Comparison of ENCODE assay signal across 24 cellular contexts in the genomic region with DNA sequence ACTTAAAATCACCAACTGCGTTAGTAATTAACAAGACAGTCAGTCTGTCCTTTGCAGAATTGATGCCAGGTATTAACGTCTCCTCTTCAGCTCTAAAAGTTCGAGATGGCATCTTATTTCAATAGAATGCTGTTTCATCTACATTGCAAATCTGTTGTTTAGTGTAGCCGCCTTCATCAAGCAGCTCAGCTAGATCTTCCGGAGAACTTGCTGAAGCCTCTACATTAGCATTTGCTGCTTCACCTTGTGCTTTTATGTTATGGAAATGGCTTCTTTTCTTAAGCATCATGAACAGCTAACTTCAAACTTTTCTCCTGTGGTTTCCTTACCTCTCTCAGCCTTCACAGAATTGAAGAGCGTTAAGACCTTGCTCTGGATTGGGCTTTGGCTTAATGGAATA.
DNase-seq lines count a peak whose midpoint lies in the region; ATAC-seq, FAIRE-seq and TF ChIP-seq lines count a peak whose summit lies in the region.
"Had no signal": no experiment of that assay in that cellular context is flagged by ENCODE, and none has a peak within 500 bp of the region (broad histone marks: within the 10 kb centered on the region; RNA-seq: fewer than 3 reads in every experiment).

No MANE protein-coding gene starts in this region.

- H3K9me3 ChIP-seq in HUES48 (ENCODE audit: control insufficient read depth, insufficient read depth, low read length) (peaks cover 3% of the 10 kb centered on the region; the same call in 1 of the 2 replicates), H1 (ENCODE audit: insufficient read depth in 2 of 2, low read depth in 1 of 2, low read length in 1 of 2) (peaks cover 0 to 3% of the 10 kb centered on the region in 2 experiments; a peak in 1 of 4 replicates), iPS-18a (ENCODE audit: control insufficient read depth, low read depth, low read length) (no peaks in the 10 kb centered on the region), GM23248 (ENCODE audit: low read depth) (no peaks in the 10 kb centered on the region)

- peak overlapping the region; percentile 96 for H3K27ac ChIP-seq in HUES48 (ENCODE audit: low read depth, low read length)
- H3K27ac ChIP-seq in H1 (ENCODE audit: low read depth, low read length), result peak overlapping the region; percentile 13; the same call in 1 of the 2 replicates
- H3K27ac ChIP-seq in iPS-18a (ENCODE audit: low read length), result peak overlapping the region; percentile 58
- no peak overlapping the region for H3K27ac ChIP-seq in GM23248
- H3K27ac ChIP-seq: A549; BLaER1 treated with 17β-estradiol and CSF1 and Interleukin-3, amounts not matched to agents 10 nM and 100 nM had no signal

- no peak overlapping the region for H2AFZ ChIP-seq in H1 (ENCODE audit: low read length)
- H2AFZ ChIP-seq in GM23248, result no peak overlapping the region

- peak overlapping the region; percentile 44 for H3K4me3 ChIP-seq in HUES48 (ENCODE audit: low read depth, low read length)
- H3K4me3 ChIP-seq in H1 (ENCODE audit: extremely low read depth in 1 of 4, insufficient read depth in 2 of 4, low read depth in 3 of 4, low read length in 4 of 4), result peak overlapping the region in 2 of 4 experiments; percentile 12 to 45; a peak in 3 of 8 replicates
- peak overlapping the region; percentile 31 for H3K4me3 ChIP-seq in iPS-18a (ENCODE audit: low read length)
- no peak overlapping the region for H3K4me3 ChIP-seq in GM23248
- H3K4me3 ChIP-seq: A549; BLaER1 treated with 17β-estradiol and CSF1 and Interleukin-3, amounts not matched to agents 10 nM and 100 nM had no signal

- H3K4me2 ChIP-seq in H1 (ENCODE audit: insufficient read depth in 1 of 2, low read depth in 2 of 2, low read length in 2 of 2) (peak overlapping the region; percentile 59 to 64), GM23248 (ENCODE audit: unreplicated experiment) (no peak overlapping the region)
- H3K4me2 ChIP-seq: A549; BLaER1 treated with 17β-estradiol and CSF1 and Interleukin-3, amounts not matched to agents 10 nM and 100 nM; SK-N-SH had no signal

- no peak for TF ChIP-seq POLR2A in H1 (IDR thresholded peaks at IDR 0.05; ENCODE audit: control extremely low read depth in 1 of 2, low read depth in 2 of 2, low read length in 2 of 2)

- peaks cover 74% of the 10 kb centered on the region for H3K4me1 ChIP-seq in HUES48 (ENCODE audit: control insufficient read depth, insufficient read depth, low read length)
- H3K4me1 ChIP-seq in H1 (replicated peaks in 1 of 4; ENCODE audit: control insufficient read depth in 3 of 4, insufficient read depth in 4 of 4, low read length in 3 of 4), result peaks cover 17 to 29% (median 24%) of the 10 kb centered on the region in 4 experiments
- H3K4me1 ChIP-seq in iPS-18a (ENCODE audit: control insufficient read depth, low read depth, low read length), result peaks cover 53% of the 10 kb centered on the region
- H3K4me1 ChIP-seq in GM23248 (ENCODE audit: insufficient read depth), result peaks cover 37% of the 10 kb centered on the region
- H3K4me1 ChIP-seq: A549 had no signal

- H2BK12ac ChIP-seq in H1 (ENCODE audit: low read depth, low read length), result peak overlapping the region; percentile 46; the same call in 1 of the 2 replicates

- H4K8ac ChIP-seq in H1 (ENCODE audit: extremely low read depth, insufficient read depth, low read length), result no peak overlapping the region

- H3K23ac ChIP-seq in H1 (ENCODE audit: insufficient read length), result no peak overlapping the region

- 6% methylated on average over 6 of the region's 6 CpGs; no CpG with 5 or more reads in 1 of the 2 experiments for WGBS in H1 (ENCODE audit: extremely low coverage in 1 of 2, insufficient coverage in 1 of 2, insufficient read length in 1 of 2, insufficient replicate concordance in 2 of 2, low coverage in 1 of 2, low lambda C conversion rate in 2 of 2, missing lambda C conversion rate in 1 of 2), 2 experiments
- WGBS in GM23248 (ENCODE audit: low coverage in 1 of 2, low lambda C conversion rate in 2 of 2, missing lambda C conversion rate in 2 of 2), 2 experiments, result 85 to 91% methylated on average over 6 of the region's 6 CpGs

- no peak for TF ChIP-seq CTCF in H1 (IDR thresholded peaks at IDR 0.05; ENCODE audit: control extremely low read depth in 1 of 3, insufficient read depth in 1 of 3, low read depth in 1 of 3, low read length in 3 of 3)

- 0 out of 3 replicates have a peak, but pooled peaks of 1 of the 2 experiments have one; percentile 33 for TF ChIP-seq EP300 in H1 (IDR thresholded peaks at IDR 0.05; ENCODE audit: borderline replicate concordance in 1 of 2, low read depth in 2 of 2, low read length in 2 of 2)

- FAIRE-seq in H1 (lab: Jason Lieb, UNC), result peak; percentile 97
- FAIRE-seq: A549, G401.6, HTR-8/SVneo had no signal

- H3K79me1 ChIP-seq in H1 (ENCODE audit: low read depth, low read length), result peaks cover 4% of the 10 kb centered on the region; the same call in 1 of the 2 replicates

- H3K36me3 ChIP-seq in HUES48 (ENCODE audit: control insufficient read depth, insufficient read depth, low read length) (no peaks in the 10 kb centered on the region), H1 (ENCODE audit: control insufficient read depth in 2 of 4, insufficient read depth in 4 of 4, low read length in 3 of 4) (no peaks in the 10 kb centered on the region; a peak in 1 of 8 replicates), iPS-18a (ENCODE audit: control insufficient read depth, low read depth, low read length) (no peaks in the 10 kb centered on the region), GM23248 (ENCODE audit: low read depth) (no peaks in the 10 kb centered on the region)
- H3K36me3 ChIP-seq: BLaER1 treated with 17β-estradiol and CSF1 and Interleukin-3, amounts not matched to agents 10 nM and 100 nM had no signal

- no peak overlapping the region for H3K4ac ChIP-seq in H1 (replicated peaks; ENCODE audit: insufficient read length, low read depth, low read length)

- no peaks in the 10 kb centered on the region for H3K9me2 ChIP-seq in GM23248 (ENCODE audit: insufficient read depth)
- H3K9me2 ChIP-seq: SK-N-SH had no signal

- no peak overlapping the region for H3K14ac ChIP-seq in H1 (ENCODE audit: insufficient read length)

- H2BK15ac ChIP-seq in H1 (ENCODE audit: low read length), result no peak overlapping the region

- H4K20me1 ChIP-seq in H1 (replicated peaks in 1 of 2; ENCODE audit: control insufficient read depth in 1 of 2, insufficient read depth in 2 of 2, low read length in 2 of 2) (no peaks in the 10 kb centered on the region), GM23248 (ENCODE audit: insufficient read depth) (no peaks in the 10 kb centered on the region)
- H4K20me1 ChIP-seq: BLaER1 treated with 17β-estradiol and CSF1 and Interleukin-3, amounts not matched to agents 10 nM and 100 nM had no signal

- ATAC-seq in HG02798 (IDR thresholded peaks at IDR 0.05; ENCODE audit: poor library complexity, unreplicated experiment), result no peak
- ATAC-seq in HG02610 (IDR thresholded peaks at IDR 0.05; ENCODE audit: unreplicated experiment), result no peak
- ATAC-seq: A549, HCT116, PC-3 had no signal

- H3K9ac ChIP-seq in HUES48 (ENCODE audit: low read depth, low read length) (0 out of 2 replicates have a peak overlapping the region, but pooled peaks have one; percentile 5), H1 (replicated peaks in 1 of 4; ENCODE audit: extremely low read depth in 1 of 4, low read depth in 3 of 4, low read length in 3 of 4) (no peak overlapping the region), iPS-18a (ENCODE audit: low read length) (no peak overlapping the region), GM23248 (no peak overlapping the region)
- H3K9ac ChIP-seq: BLaER1 treated with 17β-estradiol and CSF1 and Interleukin-3, amounts not matched to agents 10 nM and 100 nM; SK-N-SH had no signal

- H3K27me3 ChIP-seq in HUES48 (ENCODE audit: control insufficient read depth, insufficient read depth, low read length) (no peaks in the 10 kb centered on the region), H1 (replicated peaks in 1 of 4; ENCODE audit: control insufficient read depth in 3 of 4, extremely low read depth in 1 of 4, insufficient read depth in 3 of 4, low read length in 3 of 4) (no peaks in the 10 kb centered on the region; a peak in 1 of 7 replicates), iPS-18a (ENCODE audit: control insufficient read depth, insufficient read depth, low read length) (no peaks in the 10 kb centered on the region), GM23248 (replicated peaks; ENCODE audit: insufficient read depth) (no peaks in the 10 kb centered on the region)
- H3K27me3 ChIP-seq: BLaER1 treated with 17β-estradiol and CSF1 and Interleukin-3, amounts not matched to agents 10 nM and 100 nM had no signal

- H3F3A ChIP-seq in GM23248 (ENCODE audit: insufficient read depth), result peaks cover 29% of the 10 kb centered on the region

- 0 out of 2 replicates have a peak, but pooled peaks cover 3% of the 10 kb centered on the region for H3K23me2 ChIP-seq in H1 (ENCODE audit: low read depth, low read length)

- no peak overlapping the region; the same call in 1 of the 2 replicates for H2AK5ac ChIP-seq in H1 (ENCODE audit: low read depth, low read length)

- in situ Hi-C loops in GM23248 (cut with MboI), result no loop called here

- H2BK20ac ChIP-seq in H1 (ENCODE audit: low read length), result no peak overlapping the region

- no peak for TF ChIP-seq RAD21 in H1 (IDR thresholded peaks at IDR 0.05 in 1 of 2, conservative IDR thresholded peaks at IDR 0.05 in 1 of 2; ENCODE audit: low read depth in 2 of 2, low read length in 2 of 2)

- CTCF ChIA-PET in H1 (lab: Charles Lee; ENCODE audit: partially characterized antibody), result interaction anchor here (0.6 to 1.5 kb wide), 9 partner anchors 9 to 41 kb away, joined by 3 to 6 read pairs (median 4); no protein-coding TSS in a partner anchor

- POLR2A ChIA-PET in H1 (lab: Charles Lee; ENCODE audit: partially characterized antibody), result interaction anchor here (0.9 to 2.5 kb wide), 9 partner anchors 9 to 59 kb away, joined by 3 to 16 read pairs (median 5); no protein-coding TSS in a partner anchor

- H3K79me2 ChIP-seq in H1 (ENCODE audit: control insufficient read depth in 1 of 2, insufficient read depth in 2 of 2, low read length in 2 of 2), result peaks cover 0 to 14% of the 10 kb centered on the region in 2 experiments; a peak in 2 of 4 replicates
- no peaks in the 10 kb centered on the region for H3K79me2 ChIP-seq in GM23248 (ENCODE audit: insufficient read depth)

- DNase-seq in H1 (ENCODE audit: low read depth in 1 of 2, low spot score in 2 of 2), result peak; percentile 38 to 56
- DNase-seq in GM23248, result no peak
- no peak for DNase-seq in NCI-H2029 treated with DMSO at 0.1 percent for 48 hours (lab: John Stamatoyannopoulos, UW)
- DNase-seq: AML-193; CD4-positive, alpha-beta T cell; DMS53; NCI-H1048; NCI-H1417 treated with DMSO at 0.1 percent for 48 hours; NCI-H187; NCI-H2171 treated with DMSO at 0.1 percent for 48 hours; NCI-H345; NCI-H510A treated with DMSO at 0.1 percent for 48 hours; PC-3; SK-N-SH; SW 1271 had no signal

- H3K56ac ChIP-seq in H1 (replicated peaks; ENCODE audit: insufficient read length, low read depth, low read length), result no peak overlapping the region

- H3K18ac ChIP-seq in H1 (ENCODE audit: extremely low read depth, low read length), result no peak overlapping the region

- peak overlapping the region; percentile 80 for H2BK120ac ChIP-seq in H1 (replicated peaks; ENCODE audit: low read depth, low read length)

- peak overlapping the region; percentile 81 for H4K91ac ChIP-seq in H1 (replicated peaks; ENCODE audit: insufficient read length, low read length)

- peak overlapping the region; percentile 90; the same call in 1 of the 2 replicates for H2BK5ac ChIP-seq in H1 (ENCODE audit: low read depth, low read length)

- H4K5ac ChIP-seq in H1 (ENCODE audit: insufficient read length, low read depth, low read length), result peak overlapping the region; percentile 97

Comparison
In these comparisons a context has a peak if more than half of its experiments do, and no peak if none do; other contexts are left out.
1. DNase-seq: peak in H1 (2 of 2); none in GM23248 (single experiment) and NCI-H2029 treated with DMSO at 0.1 percent for 48 hours (single experiment).